Comparison of ENCODE assay signal across 14 cellular contexts in genomic region chr16:8924214-8924613, GRCh38. TPM values are rescaled to one million over a fixed set of nuclear protein-coding genes. Genes with fewer than 3 reads are reported as not detected.
A peak's percentile ranks its signal among the peaks of the same experiment; 100 is the strongest.
DNase-seq lines count a peak whose midpoint lies in the region; ATAC-seq, FAIRE-seq and TF ChIP-seq lines count a peak whose summit lies in the region.
"Had no signal": no experiment of that assay in that cellular context is flagged by ENCODE, and none has a peak within 500 bp of the region (broad histone marks: within the 10 kb centered on the region; RNA-seq: fewer than 3 reads in every experiment).

No MANE protein-coding gene starts in this region.

- no peak for TF ChIP-seq CTCF in activated CD8-positive, alpha-beta T cell treated with anti-CD3 and anti-CD28 coated beads for 36 hours (IDR thresholded peaks at IDR 0.05)

- no peak overlapping the region for H3K4me3 Mint-ChIP-seq in activated CD8-positive, alpha-beta memory T cell treated with anti-CD3 and anti-CD28 coated beads, Interleukin-2, amount 10 ng/mL, durations not matched to agents 7 days and 5 days
- no peak overlapping the region for H3K4me3 Mint-ChIP-seq in activated CD8-positive, alpha-beta T cell treated with anti-CD3 and anti-CD28 coated beads for 36 hours
- H3K4me3 Mint-ChIP-seq in stimulated activated effector memory CD8-positive, alpha-beta T cell treated with anti-CD3 and anti-CD28 coated beads, Interleukin-12 subunit alpha, Interleukin-12 subunit beta, amount 100 ng/mL, for 72 hours: no peak overlapping the region

- H3K9me3 Mint-ChIP-seq in activated CD8-positive, alpha-beta memory T cell treated with anti-CD3 and anti-CD28 coated beads, Interleukin-2, amount 10 ng/mL, durations not matched to agents 7 days and 5 days (ENCODE audit: low read depth): no peaks in the 10 kb centered on the region
- H3K9me3 Mint-ChIP-seq in activated CD8-positive, alpha-beta T cell treated with anti-CD3 and anti-CD28 coated beads for 36 hours: no peaks in the 10 kb centered on the region
- H3K9me3 Mint-ChIP-seq in stimulated activated effector memory CD8-positive, alpha-beta T cell treated with anti-CD3 and anti-CD28 coated beads, Interleukin-12 subunit alpha, Interleukin-12 subunit beta, amount 100 ng/mL, for 72 hours: no peaks in the 10 kb centered on the region

- POLR2A ChIA-PET in activated CD8-positive, alpha-beta T cell treated with anti-CD3 and anti-CD28 coated beads for 36 hours (lab: Charles Lee): no interaction called here

- H3K27me3 Mint-ChIP-seq in activated CD8-positive, alpha-beta memory T cell treated with anti-CD3 and anti-CD28 coated beads, Interleukin-2, amount 10 ng/mL, durations not matched to agents 7 days and 5 days: no peaks in the 10 kb centered on the region
- H3K27me3 Mint-ChIP-seq in activated CD8-positive, alpha-beta T cell treated with anti-CD3 and anti-CD28 coated beads for 36 hours: no peaks in the 10 kb centered on the region

- no peaks in the 10 kb centered on the region for H3K27me3 ChIP-seq in right cardiac atrium (ENCODE audit: control insufficient read depth, insufficient read depth)
- H3K27me3 ChIP-seq: esophagus muscularis mucosa had no signal

- peaks cover 68% of the 10 kb centered on the region for H3K36me3 Mint-ChIP-seq in activated CD8-positive, alpha-beta memory T cell treated with anti-CD3 and anti-CD28 coated beads, Interleukin-2, amount 10 ng/mL, durations not matched to agents 7 days and 5 days
- peaks cover 69% of the 10 kb centered on the region for H3K36me3 Mint-ChIP-seq in activated CD8-positive, alpha-beta T cell treated with anti-CD3 and anti-CD28 coated beads for 36 hours (ENCODE audit: low read depth)
- peaks cover 99% of the 10 kb centered on the region for H3K36me3 Mint-ChIP-seq in stimulated activated effector memory CD8-positive, alpha-beta T cell treated with anti-CD3 and anti-CD28 coated beads, Interleukin-12 subunit alpha, Interleukin-12 subunit beta, amount 100 ng/mL, for 72 hours

- H3K27ac Mint-ChIP-seq in activated CD8-positive, alpha-beta memory T cell treated with anti-CD3 and anti-CD28 coated beads, Interleukin-2, amount 10 ng/mL, durations not matched to agents 7 days and 5 days: peak overlapping the region; percentile 62
- H3K27ac Mint-ChIP-seq in activated CD8-positive, alpha-beta T cell treated with anti-CD3 and anti-CD28 coated beads for 36 hours: peak overlapping the region; percentile 53
- peak overlapping the region; percentile 74 for H3K27ac Mint-ChIP-seq in stimulated activated effector memory CD8-positive, alpha-beta T cell treated with anti-CD3 and anti-CD28 coated beads, Interleukin-12 subunit alpha, Interleukin-12 subunit beta, amount 100 ng/mL, for 72 hours

- ATAC-seq in activated CD8-positive, alpha-beta memory T cell treated with anti-CD3 and anti-CD28 coated beads, Interleukin-2, amount 10 ng/mL, durations not matched to agents 7 days and 5 days: peak; percentile 48
- ATAC-seq in activated CD8-positive, alpha-beta T cell treated with anti-CD3 and anti-CD28 coated beads for 36 hours: no peak
- peak; percentile 59 to 73 for ATAC-seq in right cardiac atrium
- no peak for ATAC-seq in stimulated activated effector memory CD8-positive, alpha-beta T cell treated with anti-CD3 and anti-CD28 coated beads, Interleukin-12 subunit alpha, Interleukin-12 subunit beta, amount 100 ng/mL, for 72 hours

- no peak overlapping the region for H3K27ac ChIP-seq in right cardiac atrium (ENCODE audit: low read length)
- H3K27ac ChIP-seq: esophagus muscularis mucosa had no signal

- DNase-seq in activated CD8-positive, alpha-beta memory T cell treated with anti-CD3 and anti-CD28 coated beads, Interleukin-2, amount 10 ng/mL, durations not matched to agents 7 days and 5 days: no peak
- no peak for DNase-seq in activated CD8-positive, alpha-beta memory T cell treated with anti-CD3 and anti-CD28 coated beads, Interleukin-2, amount 50 U/mL, for 48 hours
- DNase-seq in activated CD8-positive, alpha-beta T cell treated with anti-CD3 and anti-CD28 coated beads for 36 hours: no peak
- DNase-seq in right cardiac atrium: peak in 1 of 3 donors; percentile 55
- no peak for DNase-seq in stimulated activated effector memory CD8-positive, alpha-beta T cell treated with anti-CD3 and anti-CD28 coated beads, Interleukin-12 subunit alpha, Interleukin-12 subunit beta, amount 100 ng/mL, for 72 hours (ENCODE audit: low spot score in 2 of 2)
- DNase-seq in DMS79 (lab: John Stamatoyannopoulos, UW): no peak
- DNase-seq in frontal cortex (ENCODE audit: low spot score in 2 of 2): no peak
- no peak for DNase-seq in NCI-H1105 (lab: John Stamatoyannopoulos, UW)
- DNase-seq: ACHN, DMS53, NCI-H1417 had no signal

- CTCF ChIA-PET in activated CD8-positive, alpha-beta memory T cell treated with anti-CD3 and anti-CD28 coated beads, Interleukin-2, amount 10 ng/mL, durations not matched to agents 7 days and 5 days (lab: Charles Lee): interaction anchor here (0.9 kb wide), 1 partner anchor 12 kb away, joined by 5 read pairs; no protein-coding TSS in a partner anchor
- CTCF ChIA-PET in activated CD8-positive, alpha-beta T cell treated with anti-CD3 and anti-CD28 coated beads for 36 hours (lab: Charles Lee): interaction anchor here (0.6 to 3.2 kb wide), 3 partner anchors 13 to 210 kb away, joined by 3 to 20 read pairs (median 4); no protein-coding TSS in a partner anchor

- peaks cover 9% of the 10 kb centered on the region for H3K4me1 ChIP-seq in right cardiac atrium (ENCODE audit: control insufficient read depth, insufficient read depth, low read length)

- peaks cover 67% of the 10 kb centered on the region for H3K4me1 Mint-ChIP-seq in activated CD8-positive, alpha-beta memory T cell treated with anti-CD3 and anti-CD28 coated beads, Interleukin-2, amount 10 ng/mL, durations not matched to agents 7 days and 5 days
- H3K4me1 Mint-ChIP-seq in activated CD8-positive, alpha-beta T cell treated with anti-CD3 and anti-CD28 coated beads for 36 hours (ENCODE audit: low read depth): peaks cover 77% of the 10 kb centered on the region
- H3K4me1 Mint-ChIP-seq in stimulated activated effector memory CD8-positive, alpha-beta T cell treated with anti-CD3 and anti-CD28 coated beads, Interleukin-12 subunit alpha, Interleukin-12 subunit beta, amount 100 ng/mL, for 72 hours: peaks cover 66% of the 10 kb centered on the region

- H3K4me3 ChIP-seq in right cardiac atrium (ENCODE audit: low read length): no peak overlapping the region
- H3K4me3 ChIP-seq: esophagus muscularis mucosa had no signal

- intact Hi-C loops in activated CD8-positive, alpha-beta T cell treated with anti-CD3 and anti-CD28 coated beads for 36 hours (cut with micrococcal nuclease): no loop called here
- intact Hi-C loops in right cardiac atrium (cut with DNase I): no loop called here

- 68% methylated on average over 4 of the region's 4 CpGs for WGBS in right cardiac atrium

- FAIRE-seq in frontal cortex (lab: Jason Lieb, UNC): no peak
- FAIRE-seq: bronchial epithelial cell had no signal

- no peaks in the 10 kb centered on the region for H3K9me3 ChIP-seq in right cardiac atrium (ENCODE audit: control insufficient read depth, low read length)
- H3K9me3 ChIP-seq: esophagus muscularis mucosa had no signal

RNA-seq across cellular contexts. Expression of gene USP7, which starts 39.5 kb away (rescaled TPM):
- 100 to 1,000 TPM; 159 to 179 TPM for total RNA-seq in activated CD8-positive, alpha-beta memory T cell treated with anti-CD3 and anti-CD28 coated beads, Interleukin-2, amount 10 ng/mL, durations not matched to agents 7 days and 5 days
- 100 to 1,000 TPM; 155 to 163 TPM for total RNA-seq in activated CD8-positive, alpha-beta T cell treated with anti-CD3 and anti-CD28 coated beads for 36 hours
- total RNA-seq in right cardiac atrium (10 to 100 TPM; 67.1 to 83.3 (median 71.2) TPM), frontal cortex (79.5 TPM)
- polyA plus RNA-seq in right cardiac atrium: 25.1 TPM

RNA-seq across cellular contexts. Expression of gene LITAFD, which starts 42.1 kb away (rescaled TPM):
- not detected for total RNA-seq in activated CD8-positive, alpha-beta memory T cell treated with anti-CD3 and anti-CD28 coated beads, Interleukin-2, amount 10 ng/mL, durations not matched to agents 7 days and 5 days
- not detected for total RNA-seq in activated CD8-positive, alpha-beta T cell treated with anti-CD3 and anti-CD28 coated beads for 36 hours
- total RNA-seq in right cardiac atrium (not detected), frontal cortex (not detected)
- not detected for polyA plus RNA-seq in right cardiac atrium
- total RNA-seq: activated CD8-positive, alpha-beta memory T cell treated with anti-CD3 and anti-CD28 coated beads for 36 hours; bronchial epithelial cell; esophagus muscularis mucosa had no signal

RNA-seq across cellular contexts. Expression of gene CARHSP1, which starts 55.4 kb away (rescaled TPM):
- 100 to 1,000 TPM; 142 to 176 TPM for total RNA-seq in activated CD8-positive, alpha-beta memory T cell treated with anti-CD3 and anti-CD28 coated beads, Interleukin-2, amount 10 ng/mL, durations not matched to agents 7 days and 5 days
- total RNA-seq in activated CD8-positive, alpha-beta T cell treated with anti-CD3 and anti-CD28 coated beads for 36 hours: 10 to 100 TPM; 63.9 to 72.6 TPM
- 10 to 100 TPM; 28.6 to 37.2 (median 35.0) TPM for total RNA-seq in right cardiac atrium
- polyA plus RNA-seq in right cardiac atrium: 75.0 TPM
- 141 TPM for total RNA-seq in frontal cortex

Comparison
In these comparisons a context has a peak if more than half of its experiments do, and no peak if none do; other contexts are left out.
1. ATAC-seq: peak in activated CD8-positive, alpha-beta memory T cell treated with anti-CD3 and anti-CD28 coated beads, Interleukin-2, amount 10 ng/mL, durations not matched to agents 7 days and 5 days (single experiment) and right cardiac atrium (2 of 2); none in activated CD8-positive, alpha-beta T cell treated with anti-CD3 and anti-CD28 coated beads for 36 hours (single experiment) and stimulated activated effector memory CD8-positive, alpha-beta T cell treated with anti-CD3 and anti-CD28 coated beads, Interleukin-12 subunit alpha, Interleukin-12 subunit beta, amount 100 ng/mL, for 72 hours (single experiment).
2. Peak in every context shown above with its lines, with median percentiles within 50 percentile points of each other: H3K27ac Mint-ChIP-seq.